ENCODE assay signal across 13 cellular contexts in the genomic region with DNA sequence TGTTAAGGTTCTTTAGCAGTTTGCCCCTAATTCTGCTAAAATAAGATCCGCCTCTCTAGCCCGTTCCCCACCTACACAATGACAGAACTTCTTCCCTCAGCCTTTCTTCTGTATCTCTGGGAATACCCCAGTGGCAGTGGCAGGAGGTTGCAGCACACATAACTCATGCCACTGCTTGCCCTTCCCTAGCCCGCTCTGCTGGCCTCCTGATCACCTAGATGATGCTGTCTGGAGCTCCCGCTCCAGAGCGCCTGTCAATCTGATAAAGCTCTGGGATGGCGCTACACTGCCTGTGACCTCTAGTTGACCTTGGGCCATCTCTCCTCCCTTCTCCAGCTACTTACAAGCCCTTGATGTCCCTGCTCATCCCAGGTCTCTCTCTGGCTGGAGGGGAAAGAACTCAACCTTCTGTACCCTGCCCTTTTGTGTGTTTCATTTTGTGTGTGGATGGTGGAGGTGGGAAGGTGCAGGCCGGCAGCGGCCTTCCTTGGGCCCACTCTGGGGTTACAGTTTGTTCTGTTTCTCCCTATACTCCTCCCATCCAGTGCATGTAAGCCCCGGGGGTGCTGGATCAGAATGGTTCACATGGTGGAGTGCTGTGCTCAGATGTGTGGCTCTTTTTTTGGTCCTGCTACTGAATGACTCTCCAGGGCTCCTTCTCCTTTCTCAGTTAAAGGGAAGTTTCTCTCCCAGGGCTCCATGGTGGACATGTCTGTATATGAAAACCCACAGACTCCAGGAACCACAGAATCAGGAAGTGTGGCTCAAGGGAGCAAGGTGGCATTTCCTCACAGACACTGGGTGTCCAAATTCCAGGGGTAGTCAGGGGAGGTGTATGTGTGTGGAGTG. TPM values are rescaled to one million over a fixed set of nuclear protein-coding genes. Genes with fewer than 3 reads are reported as not detected.
DNase-seq lines count a peak whose midpoint lies in the region; ATAC-seq, FAIRE-seq and TF ChIP-seq lines count a peak whose summit lies in the region.
"Had no signal": no experiment of that assay in that cellular context is flagged by ENCODE, and none has a peak within 500 bp of the region (broad histone marks: within the 10 kb centered on the region; RNA-seq: fewer than 3 reads in every experiment).

No MANE protein-coding gene starts in this region.

- no peaks in the 10 kb centered on the region for H3K9me3 ChIP-seq in A549
- no peaks in the 10 kb centered on the region for H3K9me3 ChIP-seq in GM23248 (ENCODE audit: low read depth)
- H3K9me3 ChIP-seq: tibial nerve had no signal

- ATAC-seq in A549 (peak; percentile 19 to 55; a peak in 4 of 6 replicates), foreskin keratinocyte (peak; percentile 57), left ventricle myocardium superior (no peak)
- ATAC-seq: Panc1 had no signal

- H3K9me2 ChIP-seq in GM23248 (ENCODE audit: insufficient read depth) = no peaks in the 10 kb centered on the region

- no peak for TF ChIP-seq RAD21 in A549 (conservative IDR thresholded peaks at IDR 0.05 in 1 of 2, IDR thresholded peaks at IDR 0.05 in 1 of 2)

- no peak overlapping the region for H3K4me3 ChIP-seq in A549
- H3K4me3 ChIP-seq in GM23248 = no peak overlapping the region
- H3K4me3 ChIP-seq in coronary artery = no peak overlapping the region
- H3K4me3 ChIP-seq: tibial nerve had no signal

- TF ChIP-seq POLR2A in A549 (IDR thresholded peaks at IDR 0.05; ENCODE audit: low read length) = no peak

- no peak for TF ChIP-seq EP300 in A549 (IDR thresholded peaks at IDR 0.05)

- FAIRE-seq in A549 (lab: Jason Lieb, UNC) = no peak
- FAIRE-seq: GM12892 had no signal

- TF ChIP-seq CTCF in A549 (IDR thresholded peaks at IDR 0.05) (no peak), foreskin keratinocyte (conservative IDR thresholded peaks at IDR 0.05) (no peak), coronary artery (IDR thresholded peaks at IDR 0.05) (no peak)

- no peak overlapping the region for H3K9ac ChIP-seq in GM23248

- peaks cover 2% of the 10 kb centered on the region; the same call in 1 of the 2 replicates for H3F3A ChIP-seq in GM23248 (ENCODE audit: insufficient read depth)

- intact Hi-C loops in left ventricle myocardium superior (cut with micrococcal nuclease) = no loop called here

- no peaks in the 10 kb centered on the region for H3K27me3 ChIP-seq in GM23248 (replicated peaks; ENCODE audit: insufficient read depth)
- no peaks in the 10 kb centered on the region for H3K27me3 ChIP-seq in foreskin keratinocyte
- H3K27me3 ChIP-seq: tibial nerve had no signal

- no peaks in the 10 kb centered on the region for H4K20me1 ChIP-seq in GM23248 (ENCODE audit: insufficient read depth)

- H3K4me2 ChIP-seq in A549 (no peak overlapping the region), GM23248 (ENCODE audit: unreplicated experiment) (no peak overlapping the region)

- peak overlapping the region; percentile 65 for H2AFZ ChIP-seq in GM23248

- H3K27ac ChIP-seq in A549 (no peak overlapping the region), GM23248 (no peak overlapping the region), foreskin keratinocyte (no peak overlapping the region), coronary artery (no peak overlapping the region)
- H3K27ac ChIP-seq: tibial nerve had no signal

- in situ Hi-C loops in GM23248 (cut with MboI) = no loop called here

- 67% methylated on average over 9 of the region's 9 CpGs for WGBS in A549 (ENCODE audit: missing lambda C conversion rate)
- WGBS in GM23248 (ENCODE audit: low coverage in 1 of 2, low lambda C conversion rate in 2 of 2, missing lambda C conversion rate in 2 of 2), 2 experiments = 82% methylated on average over 9 of the region's 9 CpGs

- POLR2A ChIA-PET in A549 (lab: Yijun Ruan, JAX) = no interaction called here

- H3K4me1 ChIP-seq in A549 (no peaks in the 10 kb centered on the region), GM23248 (ENCODE audit: insufficient read depth) (peaks cover 11% of the 10 kb centered on the region), foreskin keratinocyte (peaks cover 15% of the 10 kb centered on the region)

- DNase-seq in A549 (ENCODE audit: low read depth in 1 of 2, low spot score in 1 of 2) = no peak
- DNase-seq in GM23248 = no peak
- DNase-seq in SKM-1 (lab: John Stamatoyannopoulos, UW; ENCODE audit: unreplicated experiment) = peak; percentile 62
- DNase-seq in foreskin keratinocyte = no peak
- no peak for DNase-seq in NCI-H1694 treated with DMSO at 0.1 percent for 48 hours (lab: John Stamatoyannopoulos, UW)
- DNase-seq in coronary artery (ENCODE audit: low spot score) = no peak
- DNase-seq in DMS53 (lab: John Stamatoyannopoulos, UW) = no peak
- no peak for DNase-seq in left ventricle myocardium superior
- DNase-seq: AML-193, NCI-H1417 had no signal

- CTCF ChIA-PET in A549 (lab: Yijun Ruan, JAX) = interaction anchor here (0.8 kb wide), 1 partner anchor 121 kb away, joined by 3 read pairs; no protein-coding TSS in a partner anchor

- no peaks in the 10 kb centered on the region for H3K36me3 ChIP-seq in GM23248 (ENCODE audit: low read depth)
- H3K36me3 ChIP-seq: tibial nerve had no signal

- no peaks in the 10 kb centered on the region for H3K79me2 ChIP-seq in GM23248 (ENCODE audit: insufficient read depth)

TF ChIP-seq in A549, 52 proteins besides CTCF, POLR2A, EP300 and RAD21:
- TF ChIP-seq RNF2 (IDR thresholded peaks at IDR 0.05; ENCODE audit: borderline replicate concordance, low read depth) (no peak), RARB (CRISPR knock-in tag; IDR thresholded peaks at IDR 0.05) (no peak), NPAS2 (CRISPR knock-in tag; IDR thresholded peaks at IDR 0.05; ENCODE audit: borderline replicate concordance) (no peak), RCOR1 (IDR thresholded peaks at IDR 0.05; ENCODE audit: low read depth, low read length) (no peak), FOSB (CRISPR knock-in tag; IDR thresholded peaks at IDR 0.05) (no peak), CBX8 (IDR thresholded peaks at IDR 0.05) (no peak), GATA3 (IDR thresholded peaks at IDR 0.05; ENCODE audit: borderline replicate concordance) (no peak), EHMT2 (IDR thresholded peaks at IDR 0.05; ENCODE audit: low read depth) (no peak), FOSL2 (IDR thresholded peaks at IDR 0.05) (no peak), FOSL2 (CRISPR knock-in tag; IDR thresholded peaks at IDR 0.05) (no peak), HDAC2 (IDR thresholded peaks at IDR 0.05) (no peak), NR3C1 (IDR thresholded peaks at IDR 0.05) (no peak), EHF (CRISPR knock-in tag; IDR thresholded peaks at IDR 0.05) (no peak), ZFP36 (IDR thresholded peaks at IDR 0.05; ENCODE audit: borderline replicate concordance, partially characterized antibody) (no peak), HOXB13 (CRISPR knock-in tag; IDR thresholded peaks at IDR 0.05; ENCODE audit: low read depth) (no peak)
- TF ChIP-seq, protein P1, sequence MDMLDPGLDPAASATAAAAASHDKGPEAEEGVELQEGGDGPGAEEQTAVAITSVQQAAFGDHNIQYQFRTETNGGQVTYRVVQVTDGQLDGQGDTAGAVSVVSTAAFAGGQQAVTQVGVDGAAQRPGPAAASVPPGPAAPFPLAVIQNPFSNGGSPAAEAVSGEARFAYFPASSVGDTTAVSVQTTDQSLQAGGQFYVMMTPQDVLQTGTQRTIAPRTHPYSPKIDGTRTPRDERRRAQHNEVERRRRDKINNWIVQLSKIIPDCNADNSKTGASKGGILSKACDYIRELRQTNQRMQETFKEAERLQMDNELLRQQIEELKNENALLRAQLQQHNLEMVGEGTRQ (IDR thresholded peaks at IDR 0.05) = no peak
- TF ChIP-seq, protein P2, sequence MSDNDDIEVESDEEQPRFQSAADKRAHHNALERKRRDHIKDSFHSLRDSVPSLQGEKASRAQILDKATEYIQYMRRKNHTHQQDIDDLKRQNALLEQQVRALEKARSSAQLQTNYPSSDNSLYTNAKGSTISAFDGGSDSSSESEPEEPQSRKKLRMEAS (IDR thresholded peaks at IDR 0.05) = no peak
- TF ChIP-seq, protein P3, sequence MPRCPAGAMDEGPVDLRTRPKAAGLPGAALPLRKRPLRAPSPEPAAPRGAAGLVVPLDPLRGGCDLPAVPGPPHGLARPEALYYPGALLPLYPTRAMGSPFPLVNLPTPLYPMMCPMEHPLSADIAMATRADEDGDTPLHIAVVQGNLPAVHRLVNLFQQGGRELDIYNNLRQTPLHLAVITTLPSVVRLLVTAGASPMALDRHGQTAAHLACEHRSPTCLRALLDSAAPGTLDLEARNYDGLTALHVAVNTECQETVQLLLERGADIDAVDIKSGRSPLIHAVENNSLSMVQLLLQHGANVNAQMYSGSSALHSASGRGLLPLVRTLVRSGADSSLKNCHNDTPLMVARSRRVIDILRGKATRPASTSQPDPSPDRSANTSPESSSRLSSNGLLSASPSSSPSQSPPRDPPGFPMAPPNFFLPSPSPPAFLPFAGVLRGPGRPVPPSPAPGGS (IDR thresholded peaks at IDR 0.05) = no peak
- TF ChIP-seq, protein P4, sequence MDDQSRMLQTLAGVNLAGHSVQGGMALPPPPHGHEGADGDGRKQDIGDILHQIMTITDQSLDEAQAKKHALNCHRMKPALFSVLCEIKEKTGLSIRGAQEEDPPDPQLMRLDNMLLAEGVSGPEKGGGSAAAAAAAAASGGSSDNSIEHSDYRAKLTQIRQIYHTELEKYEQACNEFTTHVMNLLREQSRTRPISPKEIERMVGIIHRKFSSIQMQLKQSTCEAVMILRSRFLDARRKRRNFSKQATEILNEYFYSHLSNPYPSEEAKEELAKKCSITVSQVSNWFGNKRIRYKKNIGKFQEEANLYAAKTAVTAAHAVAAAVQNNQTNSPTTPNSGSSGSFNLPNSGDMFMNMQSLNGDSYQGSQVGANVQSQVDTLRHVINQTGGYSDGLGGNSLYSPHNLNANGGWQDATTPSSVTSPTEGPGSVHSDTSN (IDR thresholded peaks at IDR 0.05) = no peak

RNA-seq across cellular contexts. Expression of a gene that starts 29.1 kb away (rescaled TPM):
- 15.8 and 19.1 TPM in 2 replicates for polyA plus RNA-seq in A549 (2011; rRNA removed)
- 3.2 and 3.8 TPM in 2 replicates for polyA plus RNA-seq in A549 (2012; cell fraction: cytosol; rRNA removed)
- polyA plus RNA-seq in A549 (2012; cell fraction: nucleus; rRNA removed) = 2.8 and 5.6 TPM in 2 replicates
- polyA plus RNA-seq in A549 (2017; fragmentation: RNase III; extraction: RNeasy Plus Mini Kit Qiagen cat#74134 plus additional on column Dnase treatment) = 7.4 to 8.1 TPM (median 8.0 TPM) in 3 replicates
- polyA minus RNA-seq in A549 (2011; rRNA and poly(A)+ RNA removed) = 9.1 and 11.2 TPM in 2 replicates
- total RNA-seq in GM23248 (2014; rRNA removed; shearing (Covaris generic)) = 18.4 and 24.2 TPM in 2 replicates
- 6.9 and 7.0 TPM in 2 replicates for polyA plus RNA-seq in GM23248 (2016; fragmentation: Nextera tagmentation; extraction: Ambion mirVana)
- 15.4 and 16.2 TPM in 2 replicates for total RNA-seq in foreskin keratinocyte
- 3.4 and 4.3 TPM in 2 replicates for polyA plus RNA-seq in foreskin keratinocyte
- 10.6 TPM for total RNA-seq in left ventricle myocardium superior
